ENCODE assay signal across 1 cellular context in the genomic region with DNA sequence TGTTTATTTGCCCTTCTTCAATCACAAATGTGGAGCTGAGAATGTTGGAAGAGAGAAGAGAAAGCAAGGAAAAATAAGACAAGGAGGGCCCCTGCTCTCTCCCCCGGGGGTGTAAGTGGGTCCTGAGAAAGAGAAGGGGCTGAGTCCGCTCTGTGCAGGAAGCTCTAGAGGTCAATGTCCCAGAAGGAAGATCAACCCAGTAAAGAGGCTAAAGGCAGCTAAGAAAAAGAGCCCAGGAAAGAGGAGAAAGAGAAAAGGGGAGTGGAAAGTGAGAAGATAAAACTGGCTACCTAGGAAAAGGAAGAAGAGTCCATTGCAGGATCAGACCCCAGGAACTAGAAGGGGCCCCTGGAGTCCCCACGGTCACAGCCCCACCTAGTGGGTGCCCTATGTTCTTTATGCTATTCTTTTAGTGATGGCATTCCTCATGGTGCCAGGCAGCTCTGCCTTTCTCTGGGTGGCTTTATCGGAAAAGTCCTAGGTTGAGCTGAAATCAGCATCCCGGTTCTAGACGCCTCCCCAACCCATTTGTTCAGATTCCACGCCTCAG.
TF ChIP-seq lines count a peak whose summit lies in the region.

No MANE protein-coding gene starts in this region.

TF ChIP-seq in GM23338, 12 proteins besides CTCF, POLR2A, EP300 and RAD21 (continued from another document):
- TF ChIP-seq, protein P1, sequence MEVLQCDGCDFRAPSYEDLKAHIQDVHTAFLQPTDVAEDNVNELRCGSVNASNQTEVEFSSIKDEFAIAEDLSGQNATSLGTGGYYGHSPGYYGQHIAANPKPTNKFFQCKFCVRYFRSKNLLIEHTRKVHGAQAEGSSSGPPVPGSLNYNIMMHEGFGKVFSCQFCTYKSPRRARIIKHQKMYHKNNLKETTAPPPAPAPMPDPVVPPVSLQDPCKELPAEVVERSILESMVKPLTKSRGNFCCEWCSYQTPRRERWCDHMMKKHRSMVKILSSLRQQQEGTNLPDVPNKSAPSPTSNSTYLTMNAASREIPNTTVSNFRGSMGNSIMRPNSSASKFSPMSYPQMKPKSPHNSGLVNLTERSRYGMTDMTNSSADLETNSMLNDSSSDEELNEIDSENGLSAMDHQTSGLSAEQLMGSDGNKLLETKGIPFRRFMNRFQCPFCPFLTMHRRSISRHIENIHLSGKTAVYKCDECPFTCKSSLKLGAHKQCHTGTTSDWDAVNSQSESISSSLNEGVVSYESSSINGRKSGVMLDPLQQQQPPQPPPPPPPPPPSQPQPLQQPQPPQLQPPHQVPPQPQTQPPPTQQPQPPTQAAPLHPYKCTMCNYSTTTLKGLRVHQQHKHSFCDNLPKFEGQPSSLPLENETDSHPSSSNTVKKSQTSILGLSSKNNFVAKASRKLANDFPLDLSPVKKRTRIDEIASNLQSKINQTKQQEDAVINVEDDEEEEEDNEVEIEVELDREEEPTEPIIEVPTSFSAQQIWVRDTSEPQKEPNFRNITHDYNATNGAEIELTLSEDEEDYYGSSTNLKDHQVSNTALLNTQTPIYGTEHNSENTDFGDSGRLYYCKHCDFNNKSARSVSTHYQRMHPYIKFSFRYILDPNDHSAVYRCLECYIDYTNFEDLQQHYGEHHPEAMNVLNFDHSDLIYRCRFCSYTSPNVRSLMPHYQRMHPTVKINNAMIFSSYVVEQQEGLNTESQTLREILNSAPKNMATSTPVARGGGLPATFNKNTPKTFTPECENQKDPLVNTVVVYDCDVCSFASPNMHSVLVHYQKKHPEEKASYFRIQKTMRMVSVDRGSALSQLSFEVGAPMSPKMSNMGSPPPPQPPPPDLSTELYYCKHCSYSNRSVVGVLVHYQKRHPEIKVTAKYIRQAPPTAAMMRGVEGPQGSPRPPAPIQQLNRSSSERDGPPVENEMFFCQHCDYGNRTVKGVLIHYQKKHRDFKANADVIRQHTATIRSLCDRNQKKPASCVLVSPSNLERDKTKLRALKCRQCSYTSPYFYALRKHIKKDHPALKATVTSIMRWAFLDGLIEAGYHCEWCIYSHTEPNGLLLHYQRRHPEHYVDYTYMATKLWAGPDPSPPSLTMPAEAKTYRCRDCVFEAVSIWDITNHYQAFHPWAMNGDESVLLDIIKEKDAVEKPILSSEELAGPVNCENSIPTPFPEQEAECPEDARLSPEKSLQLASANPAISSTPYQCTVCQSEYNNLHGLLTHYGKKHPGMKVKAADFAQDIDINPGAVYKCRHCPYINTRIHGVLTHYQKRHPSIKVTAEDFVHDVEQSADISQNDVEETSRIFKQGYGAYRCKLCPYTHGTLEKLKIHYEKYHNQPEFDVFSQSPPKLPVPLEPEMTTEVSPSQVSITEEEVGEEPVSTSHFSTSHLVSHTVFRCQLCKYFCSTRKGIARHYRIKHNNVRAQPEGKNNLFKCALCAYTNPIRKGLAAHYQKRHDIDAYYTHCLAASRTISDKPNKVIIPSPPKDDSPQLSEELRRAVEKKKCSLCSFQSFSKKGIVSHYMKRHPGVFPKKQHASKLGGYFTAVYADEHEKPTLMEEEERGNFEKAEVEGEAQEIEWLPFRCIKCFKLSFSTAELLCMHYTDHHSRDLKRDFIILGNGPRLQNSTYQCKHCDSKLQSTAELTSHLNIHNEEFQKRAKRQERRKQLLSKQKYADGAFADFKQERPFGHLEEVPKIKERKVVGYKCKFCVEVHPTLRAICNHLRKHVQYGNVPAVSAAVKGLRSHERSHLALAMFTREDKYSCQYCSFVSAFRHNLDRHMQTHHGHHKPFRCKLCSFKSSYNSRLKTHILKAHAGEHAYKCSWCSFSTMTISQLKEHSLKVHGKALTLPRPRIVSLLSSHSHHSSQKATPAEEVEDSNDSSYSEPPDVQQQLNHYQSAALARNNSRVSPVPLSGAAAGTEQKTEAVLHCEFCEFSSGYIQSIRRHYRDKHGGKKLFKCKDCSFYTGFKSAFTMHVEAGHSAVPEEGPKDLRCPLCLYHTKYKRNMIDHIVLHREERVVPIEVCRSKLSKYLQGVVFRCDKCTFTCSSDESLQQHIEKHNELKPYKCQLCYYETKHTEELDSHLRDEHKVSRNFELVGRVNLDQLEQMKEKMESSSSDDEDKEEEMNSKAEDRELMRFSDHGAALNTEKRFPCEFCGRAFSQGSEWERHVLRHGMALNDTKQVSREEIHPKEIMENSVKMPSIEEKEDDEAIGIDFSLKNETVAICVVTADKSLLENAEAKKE (CRISPR knock-in tag; IDR thresholded peaks at IDR 0.05): no peak
- TF ChIP-seq EZH2phosphoT487 (IDR thresholded peaks at IDR 0.05; ENCODE audit: unreplicated experiment) (no peak), CREB1 (CRISPR knock-in tag; IDR thresholded peaks at IDR 0.05; ENCODE audit: low read depth) (no peak)
